In the genomic region with DNA sequence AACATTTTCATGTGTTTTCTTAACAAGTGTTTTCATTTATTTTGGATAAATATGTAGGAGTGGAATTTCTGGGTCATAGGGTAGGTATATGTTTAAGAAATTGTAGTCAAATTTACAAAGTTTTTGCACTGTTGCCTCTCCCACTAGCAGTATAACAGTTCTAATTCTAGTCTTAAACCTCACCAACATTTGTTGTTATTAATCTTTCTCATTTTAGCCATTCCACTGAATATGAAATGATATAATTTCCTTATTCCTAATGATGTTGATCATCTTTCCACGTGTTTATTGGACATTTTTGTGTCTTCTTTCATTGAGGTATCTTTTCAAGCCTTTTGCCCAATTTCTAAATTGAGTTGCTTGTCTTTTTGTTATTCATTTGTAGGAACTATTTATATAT, we compare ENCODE assay signal across 8 cellular contexts.
"Had no signal": no experiment of that assay in that cellular context is flagged by ENCODE, and none has a peak within 500 bp of the region (broad histone marks: within the 10 kb centered on the region; RNA-seq: fewer than 3 reads in every experiment).

No MANE protein-coding gene starts in this region.

- H2AFZ ChIP-seq: GM23248, GM23338 had no signal

- H3K9ac ChIP-seq: GM23248 had no signal

- H3K4me2 ChIP-seq: GM23338 had no signal

- DNase-seq: GM23248, GOT3, H7, H9, HCEC 1CT, HFFc6 had no signal

- H3K36me3 ChIP-seq: HAP-1 had no signal

- H3K4me3 ChIP-seq: GM23248, GM23338, HAP-1 had no signal

- H3K27ac ChIP-seq: GM23248 had no signal

- H3K4me1 ChIP-seq: HAP-1 had no signal
